Comparison of ENCODE assay signal across 10 cellular contexts in the genomic region with DNA sequence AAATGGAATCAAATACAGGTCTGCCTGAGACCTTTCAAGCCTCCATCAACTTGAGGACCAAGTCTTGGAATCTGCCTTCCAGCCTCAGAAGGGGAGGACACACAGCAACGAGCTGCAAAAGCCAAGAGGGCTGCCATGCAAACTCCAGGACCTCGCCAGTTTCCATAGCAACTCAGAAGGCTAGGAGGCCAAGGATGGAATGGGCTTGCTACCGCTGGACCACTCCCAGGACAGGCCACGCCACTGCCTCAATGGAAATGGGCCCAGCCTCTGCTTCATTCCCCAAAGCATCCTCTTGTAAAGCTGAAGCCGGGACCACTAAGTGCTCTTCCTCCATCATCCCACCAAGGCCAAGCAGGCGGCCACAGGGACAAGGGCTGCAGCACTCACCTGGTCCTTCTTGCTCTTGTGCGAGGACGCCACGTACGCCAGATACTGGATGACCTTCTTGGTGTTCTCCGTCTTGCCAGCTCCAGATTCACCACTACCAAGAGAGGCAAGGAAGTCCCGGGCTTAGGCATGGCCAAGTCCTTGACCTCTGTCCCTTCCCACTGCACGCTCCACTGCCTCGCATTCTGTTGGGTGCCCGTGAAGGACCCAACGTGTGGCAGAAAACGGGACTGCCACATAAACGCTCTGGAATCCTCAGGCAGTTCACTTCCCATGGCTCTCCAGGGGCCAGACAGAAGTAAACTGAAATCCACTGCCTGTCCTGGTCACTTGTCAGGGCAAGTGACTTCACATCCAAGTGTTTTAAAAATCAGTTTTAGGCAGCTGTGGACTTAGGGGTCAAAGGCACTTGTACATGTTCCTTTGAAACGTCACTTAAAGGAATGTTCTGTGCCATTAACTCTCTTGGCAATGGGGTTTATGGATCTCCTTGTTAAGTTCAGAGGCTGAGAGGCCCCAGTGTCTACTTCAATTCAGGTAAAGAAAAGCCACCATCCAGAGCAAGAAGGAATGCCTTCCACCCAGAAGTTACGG.
A peak's percentile ranks its signal among the peaks of the same experiment; 100 is the strongest.
DNase-seq lines count a peak whose midpoint lies in the region; ATAC-seq, FAIRE-seq and TF ChIP-seq lines count a peak whose summit lies in the region.
"Had no signal": no experiment of that assay in that cellular context is flagged by ENCODE, and none has a peak within 500 bp of the region (broad histone marks: within the 10 kb centered on the region; RNA-seq: fewer than 3 reads in every experiment).

No MANE protein-coding gene starts in this region.

- no peak for TF ChIP-seq EP300 in transverse colon (IDR thresholded peaks at IDR 0.05; ENCODE audit: low read depth)

- TF ChIP-seq CTCF in transverse colon (IDR thresholded peaks at IDR 0.05), result no peak
- no peak for TF ChIP-seq CTCF in pancreas (IDR thresholded peaks at IDR 0.05)

- peak overlapping the region; percentile 99 for H3K27ac Mint-ChIP-seq in activated CD8-positive, alpha-beta memory T cell treated with anti-CD3 and anti-CD28 coated beads, Interleukin-2, amount 10 ng/mL, durations not matched to agents 7 days and 5 days
- peak overlapping the region; percentile 38 for H3K27ac Mint-ChIP-seq in central memory CD8-positive, alpha-beta T cell (ENCODE audit: low read depth)
- H3K27ac Mint-ChIP-seq in naive B cell, result peak overlapping the region in 4 of 6 donors; percentile 33 to 95 (median 74)

- H3K27me3 ChIP-seq in transverse colon (no peaks in the 10 kb centered on the region), pancreas (no peaks in the 10 kb centered on the region)
- H3K27me3 ChIP-seq: SJSA1 had no signal

- WGBS in transverse colon (ENCODE audit: low coverage in 1 of 2), 2 donors, result 68 to 80% methylated on average over 2 to 20 of the region's 20 CpGs
- 70% methylated on average over 20 of the region's 20 CpGs for WGBS in pancreas, 2 donors

- H3K36me3 Mint-ChIP-seq in activated CD8-positive, alpha-beta memory T cell treated with anti-CD3 and anti-CD28 coated beads, Interleukin-2, amount 10 ng/mL, durations not matched to agents 7 days and 5 days, result peaks cover 79% of the 10 kb centered on the region
- peaks cover 81% of the 10 kb centered on the region for H3K36me3 Mint-ChIP-seq in central memory CD8-positive, alpha-beta T cell (ENCODE audit: insufficient read depth)
- peaks cover 14 to 17% of the 10 kb centered on the region in 2 donors for H3K36me3 Mint-ChIP-seq in naive B cell

- H3K4me1 ChIP-seq in transverse colon, result peaks cover 70 to 91% (median 83%) of the 10 kb centered on the region in 4 donors
- peaks cover 40 to 51% (median 42%) of the 10 kb centered on the region in 3 donors for H3K4me1 ChIP-seq in pancreas

- H3K4me1 Mint-ChIP-seq in activated CD8-positive, alpha-beta memory T cell treated with anti-CD3 and anti-CD28 coated beads, Interleukin-2, amount 10 ng/mL, durations not matched to agents 7 days and 5 days, result peaks cover 57% of the 10 kb centered on the region
- H3K4me1 Mint-ChIP-seq in central memory CD8-positive, alpha-beta T cell, result peaks cover 60% of the 10 kb centered on the region
- H3K4me1 Mint-ChIP-seq in naive B cell, result peaks cover 44 to 49% (median 47%) of the 10 kb centered on the region in 3 donors

- H3K9me3 ChIP-seq in transverse colon (no peaks in the 10 kb centered on the region), pancreas (no peaks in the 10 kb centered on the region)
- H3K9me3 ChIP-seq: SJSA1 had no signal

- CTCF ChIA-PET in activated CD8-positive, alpha-beta memory T cell treated with anti-CD3 and anti-CD28 coated beads, Interleukin-2, amount 10 ng/mL, durations not matched to agents 7 days and 5 days (lab: Charles Lee), result interaction anchor here (1.3 to 3.3 kb wide), 5 partner anchors 25 to 129 kb away, joined by 3 to 30 read pairs (median 7); no protein-coding TSS in a partner anchor

- H3K27me3 Mint-ChIP-seq in activated CD8-positive, alpha-beta memory T cell treated with anti-CD3 and anti-CD28 coated beads, Interleukin-2, amount 10 ng/mL, durations not matched to agents 7 days and 5 days, result no peaks in the 10 kb centered on the region
- H3K27me3 Mint-ChIP-seq in central memory CD8-positive, alpha-beta T cell, result no peaks in the 10 kb centered on the region
- no peaks in the 10 kb centered on the region for H3K27me3 Mint-ChIP-seq in naive B cell

- ATAC-seq in activated CD8-positive, alpha-beta memory T cell treated with anti-CD3 and anti-CD28 coated beads, Interleukin-2, amount 10 ng/mL, durations not matched to agents 7 days and 5 days, result no peak
- no peak for ATAC-seq in central memory CD8-positive, alpha-beta T cell (replicated peaks; ENCODE audit: extremely low read depth, poor library complexity, severe bottlenecking)
- ATAC-seq in naive B cell (ENCODE audit: low read depth in 2 of 2) (no peak), GM19463 (IDR thresholded peaks at IDR 0.05; ENCODE audit: unreplicated experiment) (no peak), pancreas (no peak)

- in situ Hi-C loops in transverse colon (cut with MboI; ENCODE audit: low pct_ligation_motif_present in 1 of 4, low pct_unique_long_range_greater_than_20kb in 1 of 4, low sequenced_read_pairs in 3 of 4), result no loop called here

- H3K4me3 Mint-ChIP-seq in activated CD8-positive, alpha-beta memory T cell treated with anti-CD3 and anti-CD28 coated beads, Interleukin-2, amount 10 ng/mL, durations not matched to agents 7 days and 5 days, result no peak overlapping the region
- H3K4me3 Mint-ChIP-seq in central memory CD8-positive, alpha-beta T cell, result no peak overlapping the region
- no peak overlapping the region for H3K4me3 Mint-ChIP-seq in naive B cell

- no peak for FAIRE-seq in pancreas (lab: Jason Lieb, UNC)

- H3K4me3 ChIP-seq in transverse colon (no peak overlapping the region), pancreas (no peak overlapping the region)
- H3K4me3 ChIP-seq: SJSA1 had no signal

- no peaks in the 10 kb centered on the region for H3K9me3 Mint-ChIP-seq in activated CD8-positive, alpha-beta memory T cell treated with anti-CD3 and anti-CD28 coated beads, Interleukin-2, amount 10 ng/mL, durations not matched to agents 7 days and 5 days (ENCODE audit: low read depth)
- H3K9me3 Mint-ChIP-seq in central memory CD8-positive, alpha-beta T cell, result no peaks in the 10 kb centered on the region
- no peaks in the 10 kb centered on the region for H3K9me3 Mint-ChIP-seq in naive B cell

- H3K36me3 ChIP-seq in transverse colon, result peaks cover 0 to 16% (median 7%) of the 10 kb centered on the region in 4 donors
- peaks cover 9 to 75% (median 38%) of the 10 kb centered on the region in 3 donors for H3K36me3 ChIP-seq in pancreas

- H3K27ac ChIP-seq in transverse colon (peak overlapping the region; percentile 92 to 99 (median 96)), pancreas (peak overlapping the region in 1 of 4 donors; percentile 23)

- no peak for DNase-seq in activated CD8-positive, alpha-beta memory T cell treated with anti-CD3 and anti-CD28 coated beads, Interleukin-2, amount 10 ng/mL, durations not matched to agents 7 days and 5 days
- no peak for DNase-seq in activated CD8-positive, alpha-beta memory T cell treated with anti-CD3 and anti-CD28 coated beads, Interleukin-2, amount 50 U/mL, for 4 hours
- no peak for DNase-seq in central memory CD8-positive, alpha-beta T cell (ENCODE audit: low spot score in 2 of 2)
- DNase-seq in naive B cell (no peak), transverse colon (no peak), NCI-H146 treated with DMSO at 0.1 percent for 48 hours (lab: John Stamatoyannopoulos, UW; ENCODE audit: unreplicated experiment) (no peak), pancreas (no peak)
- DNase-seq: activated gamma-delta T cell treated with Interleukin-2 at 50 U/mL for 16 hours had no signal

- TF ChIP-seq POLR2A in transverse colon (IDR thresholded peaks at IDR 0.05), result no peak

- intact Hi-C loops in transverse colon (cut with DNase I; ENCODE audit: low total_unique reads) (no loop called here), pancreas (cut with DNase I) (no loop called here)

Comparison
In these comparisons a context has a peak if more than half of its experiments do, and no peak if none do; other contexts are left out.
1. H3K27ac Mint-ChIP-seq: peak in every context shown above with its lines; median percentile 99 in activated CD8-positive, alpha-beta memory T cell treated with anti-CD3 and anti-CD28 coated beads, Interleukin-2, amount 10 ng/mL, durations not matched to agents 7 days and 5 days; 74 in naive B cell; 38 in central memory CD8-positive, alpha-beta T cell.